Comparison of ENCODE assay signal across 15 cellular contexts in genomic region chr5:176425138-176425537, GRCh38.
"Had no signal": no experiment of that assay in that cellular context is flagged by ENCODE, and none has a peak within 500 bp of the region (broad histone marks: within the 10 kb centered on the region; RNA-seq: fewer than 3 reads in every experiment).

No MANE protein-coding gene starts in this region.

- H3K9me3 Mint-ChIP-seq: natural killer cell had no signal

- H3K27ac Mint-ChIP-seq: activated naive CD4-positive, alpha-beta T cell treated with anti-CD3 and anti-CD28 coated beads, Interleukin-2, amount 50 U/mL, for 72 hours; natural killer cell; WTC11 had no signal

- H3K36me3 ChIP-seq: prostate gland, right lobe of liver, spleen, upper lobe of right lung had no signal

- H3K4me1 ChIP-seq: prostate gland, right lobe of liver, upper lobe of right lung had no signal

- H3K4me1 Mint-ChIP-seq: WTC11 had no signal

- DNase-seq: activated CD4-positive, alpha-beta T cell treated with anti-CD3 and anti-CD28 coated beads for 48 hours; activated CD8-positive, alpha-beta memory T cell treated with anti-CD3 and anti-CD28 coated beads for 24 hours; activated T-cell treated with anti-CD3 and anti-CD28 coated beads for 4 hours; amniotic stem cell; natural killer cell; nucleus accumbens; right lobe of liver; spleen; stimulated activated CD4-positive, alpha-beta T cell treated with anti-CD3 and anti-CD28 coated beads, Interleukin-1b, Interleukin-23, amount 100 ng/mL, for 48 hours; stimulated activated naive CD4-positive, alpha-beta T cell; upper lobe of right lung had no signal

- ATAC-seq: activated naive CD4-positive, alpha-beta T cell treated with anti-CD3 and anti-CD28 coated beads, Interleukin-2, amount 50 U/mL, for 72 hours; natural killer cell; right lobe of liver; SK-N-SH treated with all-trans-retinoic acid at 6 μM for 48 hours; upper lobe of right lung; WTC11 had no signal

- H3K9me3 ChIP-seq: prostate gland, right lobe of liver, spleen, upper lobe of right lung had no signal

- H3K27me3 ChIP-seq: right lobe of liver, spleen had no signal

- H3K36me3 Mint-ChIP-seq: natural killer cell had no signal

- H3K27ac ChIP-seq: prostate gland, right lobe of liver, spleen, upper lobe of right lung had no signal

- H3K4me3 Mint-ChIP-seq: natural killer cell, WTC11 had no signal

- H3K4me3 ChIP-seq: prostate gland, right lobe of liver, spleen, upper lobe of right lung had no signal
